ENCODE assay signal across 8 cellular contexts in the genomic region with DNA sequence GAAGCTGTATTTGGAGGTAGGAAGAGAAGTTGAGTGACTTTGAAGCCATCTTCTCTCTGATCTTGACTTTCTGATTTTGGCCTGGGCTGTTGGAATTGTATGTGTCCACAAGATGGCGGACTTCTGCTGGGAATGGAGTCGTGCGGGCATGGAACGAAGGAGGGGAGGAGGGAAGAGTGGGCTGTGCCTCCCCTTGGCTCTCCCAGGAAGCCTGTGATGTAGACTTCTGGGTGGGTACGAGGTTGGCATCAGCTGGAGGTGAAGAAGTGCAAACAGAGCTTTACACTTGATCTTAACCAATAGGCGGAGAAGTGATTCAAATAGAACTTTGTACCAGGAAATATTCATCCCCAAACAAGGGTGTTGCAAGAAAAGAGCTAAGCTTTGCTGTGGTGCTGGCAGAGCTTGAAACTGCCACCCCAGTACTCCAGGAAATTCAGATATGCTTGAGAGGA. TPM values are rescaled to one million over a fixed set of nuclear protein-coding genes. Genes with fewer than 3 reads are reported as not detected.
DNase-seq lines count a peak whose midpoint lies in the region; ATAC-seq, FAIRE-seq and TF ChIP-seq lines count a peak whose summit lies in the region.

No MANE protein-coding gene starts in this region.

- DNase-seq in AML-193 (lab: John Stamatoyannopoulos, UW), result peak; percentile 5 to 8
- DNase-seq in GM12892 (ENCODE audit: insufficient read length), result no peak
- peak; percentile 46 for DNase-seq in NCI-H748 (lab: John Stamatoyannopoulos, UW; ENCODE audit: unreplicated experiment)
- peak; percentile 53 for DNase-seq in glomerular visceral epithelial cell (ENCODE audit: extremely low spot score)
- DNase-seq in posterior cingulate gyrus, result peak; percentile 40 to 93 (median 52)
- no peak for DNase-seq in activated gamma-delta T cell (lab: John Stamatoyannopoulos, UW)

- no peak overlapping the region for H3K27ac Mint-ChIP-seq in activated naive CD4-positive, alpha-beta T cell treated with anti-CD3 and anti-CD28 coated beads, Interleukin-2, amount 50 U/mL, for 24 hours

- H3K4me3 Mint-ChIP-seq in activated naive CD4-positive, alpha-beta T cell treated with anti-CD3 and anti-CD28 coated beads, Interleukin-2, amount 50 U/mL, for 24 hours, result peak overlapping the region; percentile 13

- H3K27me3 Mint-ChIP-seq in activated naive CD4-positive, alpha-beta T cell treated with anti-CD3 and anti-CD28 coated beads, Interleukin-2, amount 50 U/mL, for 24 hours, result no peaks in the 10 kb centered on the region

- no peak for TF ChIP-seq POLR2A in GM12892 (IDR thresholded peaks at IDR 0.05; ENCODE audit: low read depth, low read length)

- intact Hi-C loops in posterior cingulate gyrus (cut with DNase I), result loop anchor here (2.0 to 10.0 kb wide), 2 partner anchors 108 to 408 kb away; no protein-coding TSS in a partner anchor

- peak; percentile 44 for FAIRE-seq in GM12892 (lab: Jason Lieb, UNC)

- H3K4me1 Mint-ChIP-seq in activated naive CD4-positive, alpha-beta T cell treated with anti-CD3 and anti-CD28 coated beads, Interleukin-2, amount 50 U/mL, for 24 hours, result peaks cover 13% of the 10 kb centered on the region

- no peaks in the 10 kb centered on the region for H3K9me3 Mint-ChIP-seq in activated naive CD4-positive, alpha-beta T cell treated with anti-CD3 and anti-CD28 coated beads, Interleukin-2, amount 50 U/mL, for 24 hours

- ATAC-seq in HG03095 (IDR thresholded peaks at IDR 0.05; ENCODE audit: unreplicated experiment), result no peak

- H3K36me3 Mint-ChIP-seq in activated naive CD4-positive, alpha-beta T cell treated with anti-CD3 and anti-CD28 coated beads, Interleukin-2, amount 50 U/mL, for 24 hours, result no peaks in the 10 kb centered on the region

RNA-seq across cellular contexts. Expression of a gene that starts 7.4 kb away (rescaled TPM):
- polyA plus RNA-seq in GM12892 (2012; ENCODE audit: missing spikeins), result 0.81 TPM

RNA-seq across cellular contexts. Expression of a gene that starts 39.8 kb away (rescaled TPM):
- polyA plus RNA-seq in GM12892 (2012; ENCODE audit: missing spikeins), result 14.4 TPM

RNA-seq across cellular contexts. Expression of a gene that starts 39.9 kb away (rescaled TPM):
- polyA plus RNA-seq in GM12892 (2012; ENCODE audit: missing spikeins), result 23.3 TPM

Comparison
In these comparisons a context has a peak if more than half of its experiments do, and no peak if none do; other contexts are left out.
1. DNase-seq: peak in AML-193 (2 of 2), NCI-H748 (single experiment), glomerular visceral epithelial cell (single experiment) and posterior cingulate gyrus (10 of 10); none in GM12892 (single experiment) and activated gamma-delta T cell (single experiment).